In the genomic region with DNA sequence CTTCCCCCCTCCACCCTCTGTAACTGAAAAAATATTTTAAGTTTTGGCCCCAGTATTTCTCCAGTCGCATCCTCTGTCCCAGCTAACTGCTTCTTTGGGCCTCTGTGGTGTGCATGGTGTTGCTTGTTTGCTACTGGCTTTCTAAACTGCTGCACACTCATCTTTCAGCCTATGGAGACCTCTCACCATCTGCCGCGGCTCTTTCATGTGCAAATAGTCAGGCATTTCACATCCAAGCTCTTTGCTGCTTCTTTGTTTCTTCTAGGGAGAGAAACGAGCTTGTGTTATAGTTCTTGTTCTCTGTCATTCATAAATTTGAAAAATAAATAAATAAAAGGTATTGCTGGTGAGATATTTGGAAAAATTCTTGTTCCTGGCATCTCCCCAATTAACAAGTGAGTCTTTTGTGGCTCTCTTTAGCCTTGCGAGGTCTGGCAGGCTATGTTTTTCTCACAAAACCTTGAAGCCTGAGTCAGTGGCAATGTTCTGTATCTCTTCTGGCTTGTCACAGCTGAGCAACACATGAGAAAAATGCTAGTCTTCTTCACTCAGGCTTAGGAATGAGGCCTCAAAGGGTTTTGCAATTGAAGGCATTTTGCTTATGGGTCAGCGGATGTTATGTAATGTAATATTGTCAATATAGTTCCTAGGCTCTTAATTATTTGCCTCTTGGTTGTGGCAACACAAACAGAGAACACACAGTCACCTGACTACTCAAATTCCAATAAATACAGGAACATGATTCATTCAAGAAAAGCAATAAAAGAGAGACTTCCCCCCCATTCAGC, we compare ENCODE assay signal across 10 cellular contexts.
DNase-seq lines count a peak whose midpoint lies in the region; ATAC-seq, FAIRE-seq and TF ChIP-seq lines count a peak whose summit lies in the region.
"Had no signal": no experiment of that assay in that cellular context is flagged by ENCODE, and none has a peak within 500 bp of the region (broad histone marks: within the 10 kb centered on the region; RNA-seq: fewer than 3 reads in every experiment).

No MANE protein-coding gene starts in this region.

- peaks cover 0 to 12% (median 3%) of the 10 kb centered on the region in 4 donors for H3K4me1 ChIP-seq in tibial nerve

- H3K9me3 Mint-ChIP-seq in nephron (peaks cover 26% of the 10 kb centered on the region), natural killer cell (peaks cover 0 to 2% of the 10 kb centered on the region in 2 donors)

- H3K9me3 ChIP-seq in tibial nerve = peaks cover 0 to 5% (median 0%) of the 10 kb centered on the region in 4 donors

- DNase-seq in AG20443 (ENCODE audit: low spot score) (peak; percentile 81), NCI-H446 treated with DMSO at 0.1 percent for 48 hours (lab: John Stamatoyannopoulos, UW) (peak; percentile 56), epithelial cell of proximal tubule (ENCODE audit: low read depth) (peak; percentile 91), natural killer cell (no peak), D721Med (ENCODE audit: insufficient read length, low spot score) (no peak), tibial nerve (ENCODE audit: low spot score in 2 of 2) (no peak), NCI-H1105 (lab: John Stamatoyannopoulos, UW) (no peak)
- DNase-seq: KG1, left cardiac atrium had no signal

- no peak for ATAC-seq in natural killer cell

- H3K27ac ChIP-seq in tibial nerve = peak overlapping the region in 2 of 4 donors; percentile 29 to 67

- H3K36me3 Mint-ChIP-seq in nephron (ENCODE audit: low read depth) (peaks cover 13% of the 10 kb centered on the region), natural killer cell (no peaks in the 10 kb centered on the region)

- H3K27ac Mint-ChIP-seq in nephron = peak overlapping the region; percentile 3 to 60 (median 42)
- no peak overlapping the region for H3K27ac Mint-ChIP-seq in natural killer cell

- no peak for TF ChIP-seq CTCF in epithelial cell of proximal tubule (conservative IDR thresholded peaks at IDR 0.05; ENCODE audit: low read depth, low read length)
- TF ChIP-seq CTCF in nephron (IDR thresholded peaks at IDR 0.05; ENCODE audit: unreplicated experiment in 3 of 3) = no peak
- TF ChIP-seq CTCF in natural killer cell (IDR thresholded peaks at IDR 0.05) = no peak
- TF ChIP-seq CTCF in D721Med (IDR thresholded peaks at IDR 0.05; ENCODE audit: insufficient read depth, missing control alignments) = no peak
- no peak for TF ChIP-seq CTCF in tibial nerve (IDR thresholded peaks at IDR 0.05)

- H3K4me1 Mint-ChIP-seq in nephron (peaks cover 12% of the 10 kb centered on the region), natural killer cell (no peaks in the 10 kb centered on the region)

- TF ChIP-seq EP300 in tibial nerve (IDR thresholded peaks at IDR 0.05) = no peak

- H3K27me3 Mint-ChIP-seq in nephron (ENCODE audit: low read depth) (peaks cover 4% of the 10 kb centered on the region), natural killer cell (ENCODE audit: low read depth in 2 of 2) (peaks cover 2 to 8% of the 10 kb centered on the region in 2 donors)

- 38 to 42% methylated on average over 6 of the region's 6 CpGs for WGBS in tibial nerve, 2 donors

- no peak overlapping the region for H3K4me3 ChIP-seq in epithelial cell of proximal tubule (ENCODE audit: low read depth, low read length)
- H3K4me3 ChIP-seq in tibial nerve = no peak overlapping the region

- no peaks in the 10 kb centered on the region for H3K27me3 ChIP-seq in tibial nerve

- intact Hi-C loops in natural killer cell (cut with micrococcal nuclease) = no loop called here

- no peaks in the 10 kb centered on the region for H3K36me3 ChIP-seq in tibial nerve

- TF ChIP-seq POLR2A in tibial nerve (IDR thresholded peaks at IDR 0.05) = no peak

- no peak for FAIRE-seq in D721Med (lab: Jason Lieb, UNC)

- H3K4me3 Mint-ChIP-seq in nephron (no peak overlapping the region), natural killer cell (no peak overlapping the region)

Comparison
In these comparisons a context has a peak if more than half of its experiments do, and no peak if none do; other contexts are left out.
1. DNase-seq: peak in AG20443 (single experiment), NCI-H446 treated with DMSO at 0.1 percent for 48 hours (single experiment) and epithelial cell of proximal tubule (single experiment); none in natural killer cell (single experiment), D721Med (single experiment), tibial nerve (0 of 2) and NCI-H1105 (single experiment).
2. H3K27ac Mint-ChIP-seq: peak in nephron (3 of 3); none in natural killer cell (0 of 2).